In genomic region chr22:19802881-19803735, GRCh38 we compare ENCODE assay signal across 16 cellular contexts. TPM values are rescaled to one million over a fixed set of nuclear protein-coding genes. Genes with fewer than 3 reads are reported as not detected.
"Had no signal": no experiment of that assay in that cellular context is flagged by ENCODE, and none has a peak within 500 bp of the region (broad histone marks: within the 10 kb centered on the region; RNA-seq: fewer than 3 reads in every experiment).

No MANE protein-coding gene starts in this region.

- H3K27ac ChIP-seq: epithelial cell of prostate, ovary, skin epidermis, VCaP had no signal

- ATAC-seq: activated CD4-positive, alpha-beta T cell treated with anti-CD3 and anti-CD28 coated beads for 36 hours; effector memory CD8-positive, alpha-beta T cell; left colon; stimulated activated memory B cell treated with anti-CD40 and anti-IgM and Interleukin-4, amounts not matched to agents 10 μg/mL and 1 μg/mL and 100 μg/mL, for 72 hours; T-cell had no signal

- H3K27me3 ChIP-seq: ovary had no signal

- H3K36me3 ChIP-seq: ovary had no signal

- H3K4me3 ChIP-seq: ovary, skin epidermis had no signal

- H3K9me3 ChIP-seq: ovary had no signal

- DNase-seq: activated CD4-positive, alpha-beta memory T cell treated with anti-CD3 and anti-CD28 coated beads, Interleukin-2, amount 10 ng/mL, durations not matched to agents 7 days and 5 days; activated CD4-positive, alpha-beta T cell treated with anti-CD3 and anti-CD28 coated beads for 36 hours; activated gamma-delta T cell treated with Interleukin-2 at 50 U/mL for 16 hours; activated T-cell treated with anti-CD3 and anti-CD28 coated beads, Interleukin-2, amount 50 U/mL, for 48 hours; central memory CD4-positive, alpha-beta T cell; effector memory CD8-positive, alpha-beta T cell; immature natural killer cell; left colon; mesendoderm; T-cell; trophoblast cell had no signal

RNA-seq across cellular contexts. Expression of gene TBX1, which starts 42.5 kb away (rescaled TPM):
- total RNA-seq: activated CD4-positive, alpha-beta memory T cell treated with anti-CD3 and anti-CD28 coated beads, Interleukin-2, amount 10 ng/mL, durations not matched to agents 7 days and 5 days; activated CD4-positive, alpha-beta T cell treated with anti-CD3 and anti-CD28 coated beads for 36 hours had no signal
